ENCODE assay signal across 15 cellular contexts in the genomic region with DNA sequence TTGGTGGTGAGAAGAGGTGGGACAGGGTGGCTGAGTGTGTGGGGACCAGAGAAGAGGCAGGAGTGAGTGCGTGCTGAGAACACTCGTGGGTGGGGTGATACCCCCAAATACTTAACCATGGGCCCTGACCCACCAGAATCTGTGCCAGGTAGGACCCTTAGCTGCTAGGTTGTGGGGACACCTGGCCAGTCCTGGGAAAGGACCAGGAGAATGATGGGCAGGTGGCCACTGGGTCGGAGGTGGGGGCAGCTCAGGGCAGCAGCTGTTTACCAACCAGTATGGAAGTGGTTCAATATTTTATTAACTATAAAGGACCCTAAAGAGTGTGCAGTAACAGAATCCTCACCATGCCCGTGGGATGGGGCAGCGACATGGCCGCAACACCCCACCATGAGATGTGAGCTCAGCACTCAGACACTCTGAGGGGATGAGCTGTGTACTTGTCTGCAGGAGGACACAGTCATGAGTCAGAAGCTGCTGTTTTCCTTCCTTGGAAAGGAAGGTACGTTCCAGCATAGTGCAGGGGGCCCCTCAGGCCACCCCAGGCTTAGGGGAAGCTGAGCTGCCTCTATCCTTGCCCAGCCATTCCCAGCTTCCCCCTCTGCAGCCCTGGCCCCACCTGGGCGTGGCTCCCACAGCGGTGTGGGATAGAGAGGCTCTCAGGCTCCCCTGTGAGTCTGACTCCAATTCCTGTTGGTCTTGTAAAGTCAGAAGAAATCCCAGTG. TPM values are rescaled to one million over a fixed set of nuclear protein-coding genes. Genes with fewer than 3 reads are reported as not detected.
A peak's percentile ranks its signal among the peaks of the same experiment; 100 is the strongest.
DNase-seq lines count a peak whose midpoint lies in the region; ATAC-seq, FAIRE-seq and TF ChIP-seq lines count a peak whose summit lies in the region.
"Had no signal": no experiment of that assay in that cellular context is flagged by ENCODE, and none has a peak within 500 bp of the region (broad histone marks: within the 10 kb centered on the region; RNA-seq: fewer than 3 reads in every experiment).

No MANE protein-coding gene starts in this region.

- no peak overlapping the region for H3K9ac ChIP-seq in mammary epithelial cell (ENCODE audit: insufficient read depth, low read length)

- no peak for TF ChIP-seq CTCF in A549 (IDR thresholded peaks at IDR 0.05)
- TF ChIP-seq CTCF in mammary epithelial cell (conservative IDR thresholded peaks at IDR 0.05 in 1 of 2, IDR thresholded peaks at IDR 0.05 in 1 of 2; ENCODE audit: extremely low read depth in 1 of 2, insufficient read depth in 1 of 2, low read depth in 1 of 2, low read length in 2 of 2) = no peak

- H3K4me2 ChIP-seq in A549 = peak overlapping the region; percentile 78
- H3K4me2 ChIP-seq in mammary epithelial cell (ENCODE audit: insufficient read depth, low read depth, low read length) = no peak overlapping the region

- no peak overlapping the region for H2AFZ ChIP-seq in mammary epithelial cell (ENCODE audit: low read depth, low read length)

- POLR2A ChIA-PET in A549 (lab: Yijun Ruan, JAX) = interaction anchor here (0.6 to 0.9 kb wide), 2 partner anchors 488 to 542 kb away, joined by 3 to 6 read pairs; no protein-coding TSS in a partner anchor

- peak in 1 of 2 experiments; percentile 4; a peak in 2 of 6 replicates for ATAC-seq in A549
- ATAC-seq in GM21381 (IDR thresholded peaks at IDR 0.05; ENCODE audit: unreplicated experiment) = no peak
- no peak for ATAC-seq in HG02571 (IDR thresholded peaks at IDR 0.05; ENCODE audit: unreplicated experiment)
- ATAC-seq: effector memory CD8-positive, alpha-beta T cell had no signal

- H3K4me3 ChIP-seq in A549 (no peak overlapping the region), mammary epithelial cell (replicated peaks in 1 of 3; ENCODE audit: insufficient read depth in 1 of 3, low read depth in 2 of 3, low read length in 3 of 3) (no peak overlapping the region), mesodermal cell (ENCODE audit: extremely low read depth, insufficient read depth, low read length, poor library complexity, severe bottlenecking) (no peak overlapping the region)
- H3K4me3 ChIP-seq: pancreas, upper lobe of left lung had no signal

- H3K9me3 ChIP-seq in A549 (no peaks in the 10 kb centered on the region), mammary epithelial cell (replicated peaks; ENCODE audit: insufficient read depth, low read length) (no peaks in the 10 kb centered on the region), mesodermal cell (ENCODE audit: control insufficient read depth, low read length) (no peaks in the 10 kb centered on the region)
- H3K9me3 ChIP-seq: pancreas, upper lobe of left lung had no signal

- intact Hi-C loops in mammary epithelial cell (cut with micrococcal nuclease) = loop anchor here (10.0 kb wide), 2 partner anchors 656 to 686 kb away; a partner anchor contains a TSS

- no peak for TF ChIP-seq RAD21 in A549 (conservative IDR thresholded peaks at IDR 0.05 in 1 of 2, IDR thresholded peaks at IDR 0.05 in 1 of 2)

- in situ Hi-C loops in mammary epithelial cell (cut with MboI; ENCODE audit: low sequenced_read_pairs in 2 of 2) = loop anchor here in 1 of 2 donors (10.0 to 25.0 kb wide), 3 partner anchors 216 to 824 kb away; a partner anchor contains a TSS

- WGBS in A549 (ENCODE audit: missing lambda C conversion rate) = 41% methylated on average over 9 of the region's 9 CpGs
- 68% methylated on average over 7 of the region's 9 CpGs for WGBS in mammary epithelial cell (ENCODE audit: low coverage, missing lambda C conversion rate)
- 81 to 89% methylated on average over 4 to 6 of the region's 9 CpGs for WGBS in mesodermal cell (ENCODE audit: insufficient coverage in 2 of 2), 2 experiments

- no TSS peak for BruUV-seq in mammary epithelial cell (replicated peaks; lab: Mats Ljungman, UMichigan)

- DNase-seq in A549 (ENCODE audit: low read depth in 1 of 2, low spot score in 1 of 2) (peak in 1 of 2 experiments; percentile 36), HT1080 (ENCODE audit: low read depth) (peak; percentile 81), mammary epithelial cell (peak; percentile 19), OCI-M1 (lab: John Stamatoyannopoulos, UW) (no peak)
- no peak for DNase-seq in stimulated activated CD4-positive, alpha-beta T cell treated with anti-CD3 and anti-CD28 coated beads, Interleukin-2, amount 100 ng/mL, for 24 hours
- DNase-seq: activated B cell treated with CpG ODN at 0.5 μM for 24 hours; effector memory CD8-positive, alpha-beta T cell; NCI-H1930; upper lobe of left lung had no signal

- FAIRE-seq in A549 (lab: Jason Lieb, UNC) = no peak
- FAIRE-seq: islet of Langerhans, pancreas had no signal

- no peak for TF ChIP-seq EP300 in A549 (IDR thresholded peaks at IDR 0.05)

- TF ChIP-seq POLR2A in A549 (IDR thresholded peaks at IDR 0.05; ENCODE audit: low read length) = no peak

- H3K4me1 ChIP-seq in A549 = peaks cover 55% of the 10 kb centered on the region
- peaks cover 30% of the 10 kb centered on the region for H3K4me1 ChIP-seq in mammary epithelial cell (ENCODE audit: insufficient read depth, low read length)
- H3K4me1 ChIP-seq in mesodermal cell (ENCODE audit: control insufficient read depth, insufficient read depth, low read length, poor library complexity, severe bottlenecking) = peaks cover 21% of the 10 kb centered on the region
- H3K4me1 ChIP-seq: pancreas had no signal

- H3K27me3 ChIP-seq in mammary epithelial cell (ENCODE audit: insufficient read depth, low read length) = no peaks in the 10 kb centered on the region
- H3K27me3 ChIP-seq: pancreas, upper lobe of left lung had no signal

- CTCF ChIA-PET in A549 (lab: Yijun Ruan, JAX) (interaction anchor here (0.6 to 18.9 kb wide), 11 partner anchors 11 to 1267 kb away, joined by 3 to 352 read pairs (median 3); no protein-coding TSS in a partner anchor), mammary epithelial cell (lab: Charles Lee; ENCODE audit: low non-redundant PET) (no interaction called here)

- H3K79me2 ChIP-seq in mammary epithelial cell (ENCODE audit: insufficient read depth, low read length) = no peaks in the 10 kb centered on the region

- H3K36me3 ChIP-seq in mammary epithelial cell (ENCODE audit: insufficient read depth, low read length) = no peaks in the 10 kb centered on the region
- no peaks in the 10 kb centered on the region for H3K36me3 ChIP-seq in mesodermal cell (ENCODE audit: control insufficient read depth, insufficient read depth, low read length)
- H3K36me3 ChIP-seq: pancreas, upper lobe of left lung had no signal

- no peaks in the 10 kb centered on the region for H4K20me1 ChIP-seq in mammary epithelial cell (ENCODE audit: insufficient read depth, low read length)

- dilution Hi-C loops in mammary epithelial cell (cut with HindIII; ENCODE audit: low sequenced_read_pairs) = no loop called here

- H3K27ac ChIP-seq in A549 (peak overlapping the region; percentile 79 to 83), mammary epithelial cell (ENCODE audit: insufficient read depth, low read depth, low read length) (no peak overlapping the region), mesodermal cell (ENCODE audit: low read depth, low read length, severe bottlenecking) (peak overlapping the region; percentile 41)
- H3K27ac ChIP-seq: upper lobe of left lung had no signal

TF ChIP-seq in A549, 52 proteins besides CTCF, POLR2A, EP300 and RAD21 (continues in another document):
- TF ChIP-seq FOSL2 (IDR thresholded peaks at IDR 0.05) (no peak), FOSL2 (CRISPR knock-in tag; IDR thresholded peaks at IDR 0.05) (no peak), SREBF2 (IDR thresholded peaks at IDR 0.05) (no peak), CHD4 (IDR thresholded peaks at IDR 0.05; ENCODE audit: borderline replicate concordance) (no peak), MAZ (IDR thresholded peaks at IDR 0.05; ENCODE audit: borderline replicate concordance, low read depth, low read length) (no peak), JUNB (IDR thresholded peaks at IDR 0.05) (no peak)
- TF ChIP-seq, protein P1, sequence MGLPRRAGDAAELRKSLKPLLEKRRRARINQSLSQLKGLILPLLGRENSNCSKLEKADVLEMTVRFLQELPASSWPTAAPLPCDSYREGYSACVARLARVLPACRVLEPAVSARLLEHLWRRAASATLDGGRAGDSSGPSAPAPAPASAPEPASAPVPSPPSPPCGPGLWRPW (IDR thresholded peaks at IDR 0.05) = no peak
- TF ChIP-seq, protein P2, sequence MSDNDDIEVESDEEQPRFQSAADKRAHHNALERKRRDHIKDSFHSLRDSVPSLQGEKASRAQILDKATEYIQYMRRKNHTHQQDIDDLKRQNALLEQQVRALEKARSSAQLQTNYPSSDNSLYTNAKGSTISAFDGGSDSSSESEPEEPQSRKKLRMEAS (IDR thresholded peaks at IDR 0.05) = no peak

RNA-seq across cellular contexts. Expression of a gene that starts 25.4 kb away (rescaled TPM):
- polyA plus RNA-seq in A549 (2011; rRNA removed) = not detected in 2 replicates
- 0.03 and 0.06 TPM in 2 replicates for polyA plus RNA-seq in A549 (2012; cell fraction: cytosol; rRNA removed)
- polyA plus RNA-seq in A549 (2012; cell fraction: nucleus; rRNA removed) = 0.05 TPM in 1 of 2 replicates, not detected in the other
- polyA plus RNA-seq in A549 (2017; fragmentation: RNase III; extraction: RNeasy Plus Mini Kit Qiagen cat#74134 plus additional on column Dnase treatment) = 0.05 TPM in 1 of 3 replicates, not detected in the others
- 0.19 TPM in 1 of 2 replicates, not detected in the other for polyA minus RNA-seq in A549 (2011; rRNA and poly(A)+ RNA removed)
- not detected in 2 replicates for total RNA-seq in HT1080 (2014; rRNA removed; shearing (Covaris generic))
- polyA plus RNA-seq in HT1080 (2015; cell fraction: cytosol; rRNA removed) = not detected in 2 replicates
- polyA plus RNA-seq in HT1080 (2015; cell fraction: nucleus; rRNA removed) = not detected in 2 replicates
- total RNA-seq in mammary epithelial cell = not detected
- polyA plus RNA-seq in mammary epithelial cell = not detected
- polyA minus RNA-seq in mammary epithelial cell = not detected
- polyA plus RNA-seq in mesodermal cell (2013, experiment 1 of 2) = not detected
- not detected for polyA plus RNA-seq in mesodermal cell (2013, experiment 2 of 2)
- total RNA-seq: activated B cell treated with CpG ODN at 0.5 μM for 24 hours, OCI-LY7, pancreas, upper lobe of left lung had no signal
- polyA plus RNA-seq: pancreas had no signal

RNA-seq across cellular contexts. Expression of a gene that starts 41.6 kb away (rescaled TPM):
- polyA plus RNA-seq in A549 (2011; rRNA removed) = not detected in 2 replicates
- polyA plus RNA-seq in A549 (2012; cell fraction: cytosol; rRNA removed) = not detected in 2 replicates
- not detected in 2 replicates for polyA plus RNA-seq in A549 (2012; cell fraction: nucleus; rRNA removed)
- polyA plus RNA-seq in A549 (2017; fragmentation: RNase III; extraction: RNeasy Plus Mini Kit Qiagen cat#74134 plus additional on column Dnase treatment) = not detected in 3 replicates
- polyA minus RNA-seq in A549 (2011; rRNA and poly(A)+ RNA removed) = not detected in 2 replicates
- total RNA-seq in HT1080 (2014; rRNA removed; shearing (Covaris generic)) = not detected in 2 replicates
- polyA plus RNA-seq in HT1080 (2015; cell fraction: cytosol; rRNA removed) = not detected in 2 replicates
- not detected in 2 replicates for polyA plus RNA-seq in HT1080 (2015; cell fraction: nucleus; rRNA removed)
- total RNA-seq in mammary epithelial cell = not detected
- not detected for polyA plus RNA-seq in mammary epithelial cell
- polyA minus RNA-seq in mammary epithelial cell = not detected
- polyA plus RNA-seq in mesodermal cell (2013, experiment 1 of 2) = not detected
- polyA plus RNA-seq in mesodermal cell (2013, experiment 2 of 2) = not detected
- total RNA-seq: OCI-LY7, pancreas, upper lobe of left lung had no signal
- polyA plus RNA-seq: pancreas had no signal

Comparison
In these comparisons a context has a peak if more than half of its experiments do, and no peak if none do; other contexts are left out.
1. DNase-seq: peak in HT1080 (single experiment) and mammary epithelial cell (single experiment); none in OCI-M1 (single experiment) and stimulated activated CD4-positive, alpha-beta T cell treated with anti-CD3 and anti-CD28 coated beads, Interleukin-2, amount 100 ng/mL, for 24 hours (0 of 2).